ENCODE assay signal across 1 cellular context in the genomic region with DNA sequence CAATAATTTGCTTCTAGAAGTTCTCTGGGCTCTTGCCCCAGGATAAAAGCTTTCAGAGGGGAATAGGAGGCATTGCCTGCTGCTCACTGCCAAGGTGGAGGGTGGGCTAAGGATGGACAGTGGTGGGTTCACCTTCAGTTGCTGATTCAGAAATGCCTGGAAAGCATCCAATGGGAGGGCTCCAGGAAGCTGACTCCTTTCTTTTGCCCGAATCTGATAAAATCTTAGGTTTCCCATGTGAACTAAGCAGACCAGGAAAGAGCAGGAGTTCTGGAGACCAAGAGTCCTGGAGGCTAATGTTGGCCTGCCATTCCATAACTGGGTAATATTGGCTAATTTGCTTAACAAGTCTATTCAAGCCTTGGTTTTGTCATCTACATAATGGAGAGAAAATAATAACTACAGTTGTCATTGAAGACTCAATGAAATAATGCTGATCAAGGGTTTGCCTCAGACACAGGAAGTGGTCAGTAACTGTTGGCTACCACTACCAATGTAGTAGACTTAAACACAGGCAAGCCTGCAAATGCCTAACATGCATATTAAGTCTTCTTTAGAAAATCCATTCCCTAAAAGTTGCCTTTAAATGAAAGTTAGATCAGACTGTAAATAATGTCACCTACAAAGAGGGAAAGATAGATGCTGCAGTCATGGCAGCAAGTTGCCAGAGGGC.
TF ChIP-seq lines count a peak whose summit lies in the region.

No MANE protein-coding gene starts in this region.

TF ChIP-seq in endothelial cell of umbilical vein, 7 proteins besides CTCF, POLR2A, EP300 and RAD21:
- TF ChIP-seq EZH2 (IDR thresholded peaks at IDR 0.05; ENCODE audit: borderline replicate concordance, low read depth, low read length, severe bottlenecking) (no peak), GATA2 (IDR thresholded peaks at IDR 0.05; ENCODE audit: insufficient read depth, insufficient read length, low read depth, low read length) (peak; percentile 63)
TF ChIP-seq in endothelial cell of umbilical vein: peak in this region for 1.
